Comparison of ENCODE assay signal across 1 cellular context in genomic region chr16:67860589-67861398, GRCh38.
TF ChIP-seq lines count a peak whose summit lies in the region.

No MANE protein-coding gene starts in this region.

TF ChIP-seq in GM12878, 131 proteins besides CTCF, POLR2A, EP300 and RAD21:
- no peak for TF ChIP-seq POLR2AphosphoS2 (IDR thresholded peaks at IDR 0.05; ENCODE audit: low read depth, low read length)
- peak; percentile 75 for TF ChIP-seq BCL3 (IDR thresholded peaks at IDR 0.05; ENCODE audit: borderline replicate concordance, insufficient read depth, low read depth, low read length, poor library complexity, severe bottlenecking)
- TF ChIP-seq ZSCAN29 (IDR thresholded peaks at IDR 0.05) = no peak
TF ChIP-seq in GM12878: peak in this region for 1.
